20 cellular contexts compared by ENCODE assay signal in genomic region chr1:33918368-33918767, GRCh38. TPM values are rescaled to one million over a fixed set of nuclear protein-coding genes. Genes with fewer than 3 reads are reported as not detected.
A peak's percentile ranks its signal among the peaks of the same experiment; 100 is the strongest.
DNase-seq lines count a peak whose midpoint lies in the region; TF ChIP-seq lines count a peak whose summit lies in the region.
"Had no signal": no experiment of that assay in that cellular context is flagged by ENCODE, and none has a peak within 500 bp of the region (broad histone marks: within the 10 kb centered on the region; RNA-seq: fewer than 3 reads in every experiment).

No MANE protein-coding gene starts in this region.

- no peaks in the 10 kb centered on the region for H3F3A ChIP-seq in PC-9 (ENCODE audit: insufficient read depth, low read depth)

- CTCF ChIA-PET in PC-9 (lab: Charles Lee) = no interaction called here

- no peaks in the 10 kb centered on the region for H3K79me2 ChIP-seq in PC-9 (ENCODE audit: low read depth)

- H3K4me1 ChIP-seq in PC-9 (replicated peaks; ENCODE audit: insufficient read depth) (no peaks in the 10 kb centered on the region), thyroid gland (no peaks in the 10 kb centered on the region)
- H3K4me1 ChIP-seq: prostate gland had no signal

- POLR2A ChIA-PET in PC-9 (lab: Charles Lee; ENCODE audit: unreplicated experiment) = no interaction called here

- 51 to 55% methylated on average over 1 of the region's 1 CpG for WGBS in thyroid gland, 2 donors

- H3K36me3 ChIP-seq in PC-9 (ENCODE audit: low read depth) = no peaks in the 10 kb centered on the region
- no peaks in the 10 kb centered on the region for H3K36me3 ChIP-seq in thyroid gland
- H3K36me3 ChIP-seq: prostate gland, SJSA1 had no signal

- intact Hi-C loops in PC-9 (cut with micrococcal nuclease; ENCODE audit: unreplicated experiment) (no loop called here), thyroid gland (cut with DNase I) (no loop called here)

- H3K4me3 ChIP-seq in PC-9 (no peak overlapping the region), thyroid gland (replicated peaks in 1 of 3) (no peak overlapping the region)
- H3K4me3 ChIP-seq: GM12878, prostate gland, SJSA1, smooth muscle cell had no signal

- H3K9me3 ChIP-seq in PC-9 (ENCODE audit: insufficient read depth, low read depth) = no peaks in the 10 kb centered on the region
- no peaks in the 10 kb centered on the region for H3K9me3 ChIP-seq in thyroid gland
- H3K9me3 ChIP-seq: prostate gland, SJSA1 had no signal

- TF ChIP-seq POLR2A in thyroid gland (IDR thresholded peaks at IDR 0.05) = no peak

- BruUV-seq in PC-9 (replicated peaks; lab: Mats Ljungman, UMichigan) = no TSS peak

- H3K27me3 ChIP-seq in PC-9 (ENCODE audit: insufficient read depth, low read depth) (no peaks in the 10 kb centered on the region), thyroid gland (no peaks in the 10 kb centered on the region)
- H3K27me3 ChIP-seq: SJSA1 had no signal

- no peaks in the 10 kb centered on the region for H3K9me2 ChIP-seq in PC-9 (ENCODE audit: insufficient read depth)

- TF ChIP-seq CTCF in PC-9 (conservative IDR thresholded peaks at IDR 0.05) (no peak), thyroid gland (IDR thresholded peaks at IDR 0.05) (no peak)

- H4K20me1 ChIP-seq in PC-9 (ENCODE audit: insufficient read depth) = no peaks in the 10 kb centered on the region

- no peak overlapping the region for H2AFZ ChIP-seq in PC-9

- DNase-seq in ELR (ENCODE audit: low read depth) (peak; percentile 8), OCI-M1 (lab: John Stamatoyannopoulos, UW) (peak; percentile 35), dedifferentiated amniotic fluid mesenchymal stem cell (ENCODE audit: extremely low spot score) (peak; percentile 17), stromal cell of bone marrow (ENCODE audit: low read depth) (peak; percentile 3), PC-9 (no peak), thyroid gland (no peak), SHP77 (lab: John Stamatoyannopoulos, UW) (no peak)
- DNase-seq: activated CD8-positive, alpha-beta memory T cell treated with anti-CD3 and anti-CD28 coated beads, Interleukin-2, amount 50 U/mL, for 4 hours; activated gamma-delta T cell treated with Interleukin-2 at 50 U/mL for 16 hours; anterior cingulate cortex; CD4-positive, alpha-beta memory T cell; cortex of kidney; natural killer cell; NCI-H1048; NCI-H2081 treated with DMSO at 0.1 percent for 48 hours; NCI-H510A treated with DMSO at 0.1 percent for 48 hours had no signal

- no peak overlapping the region for H3K27ac ChIP-seq in PC-9
- H3K27ac ChIP-seq in thyroid gland = no peak overlapping the region
- H3K27ac ChIP-seq: prostate gland, SJSA1 had no signal

- H3K4me2 ChIP-seq in PC-9 = no peak overlapping the region
- H3K4me2 ChIP-seq: smooth muscle cell had no signal

RNA-seq across cellular contexts. Expression of gene HMGB4, which starts 54.5 kb away (rescaled TPM):
- total RNA-seq in PC-9 (2021) (not detected in 2 replicates), thyroid gland (1 to 10 TPM in 1 of 4 donors, not detected in 3; 1.9 TPM)
- total RNA-seq: CD4-positive, alpha-beta memory T cell; GM12878; natural killer cell; SJSA1; smooth muscle cell had no signal

Comparison
In these comparisons a context has a peak if more than half of its experiments do, and no peak if none do; other contexts are left out.
1. DNase-seq: peak in ELR (single experiment), OCI-M1 (single experiment), dedifferentiated amniotic fluid mesenchymal stem cell (single experiment) and stromal cell of bone marrow (single experiment); none in PC-9 (0 of 2), thyroid gland (0 of 2) and SHP77 (0 of 2).